In genomic region chr6:158819213-158819976, GRCh38 we compare ENCODE assay signal across 8 cellular contexts. TPM values are rescaled to one million over a fixed set of nuclear protein-coding genes. Genes with fewer than 3 reads are reported as not detected.
A peak's percentile ranks its signal among the peaks of the same experiment; 100 is the strongest.
DNase-seq lines count a peak whose midpoint lies in the region; ATAC-seq and TF ChIP-seq lines count a peak whose summit lies in the region.

Gene EZR (minus strand): TSS chr6:158819368. CDS start chr6:158818093, 1,275 bp downstream.

- peak; percentile 71 to 73 for TF ChIP-seq POLR2A in gastroesophageal sphincter (IDR thresholded peaks at IDR 0.05)

- peak; percentile 18; the same call in 1 of the 2 replicates for TF ChIP-seq RAD21 in Ishikawa (IDR thresholded peaks at IDR 0.05; ENCODE audit: low read depth)

- H3K4me1 ChIP-seq in SJCRH30: peaks cover 16% of the 10 kb centered on the region
- peaks cover 0 to 45% (median 9%) of the 10 kb centered on the region in 3 donors for H3K4me1 ChIP-seq in gastroesophageal sphincter
- H3K4me1 ChIP-seq in thoracic aorta (ENCODE audit: control insufficient read depth in 1 of 2, low read depth in 2 of 2): peaks cover 11 to 36% of the 10 kb centered on the region in 2 donors

- ATAC-seq in GM21526 (IDR thresholded peaks at IDR 0.05; ENCODE audit: low FRiP score, unreplicated experiment) (peak; percentile 43), gastroesophageal sphincter (peak; percentile 77), omental fat pad (ENCODE audit: low FRiP score) (peak; percentile 78), thoracic aorta (ENCODE audit: insufficient number of reproducible peaks, low FRiP score, low read depth) (peak; percentile 56)

- H3K36me3 ChIP-seq in SJCRH30 (no peaks in the 10 kb centered on the region), gastroesophageal sphincter (peaks cover 0 to 3% of the 10 kb centered on the region in 2 donors), thoracic aorta (no peaks in the 10 kb centered on the region)

- 43 to 85% methylated on average over 4 to 10 of the region's 67 CpGs for WGBS in gastroesophageal sphincter (ENCODE audit: low coverage in 1 of 2), 2 donors

- TF ChIP-seq EP300 in Ishikawa (IDR thresholded peaks at IDR 0.05; ENCODE audit: borderline replicate concordance) (peak; percentile 19; the same call in 1 of the 2 replicates), gastroesophageal sphincter (IDR thresholded peaks at IDR 0.05) (no peak)

- H3K9me3 ChIP-seq in SJCRH30 (replicated peaks): no peaks in the 10 kb centered on the region; the same call in 1 of the 2 replicates
- no peaks in the 10 kb centered on the region for H3K9me3 ChIP-seq in gastroesophageal sphincter
- H3K9me3 ChIP-seq in thoracic aorta: no peaks in the 10 kb centered on the region

- DNase-seq in DMS153 treated with DMSO at 0.1 percent for 48 hours (lab: John Stamatoyannopoulos, UW; ENCODE audit: unreplicated experiment) (peak; percentile 75), SJCRH30 (peak; percentile 76 to 78), activated gamma-delta T cell treated with Interleukin-2 at 50 U/mL for 16 hours (peak; percentile 78), omental fat pad (ENCODE audit: low spot score) (no peak), thoracic aorta (ENCODE audit: low spot score) (no peak)

- H3K27ac ChIP-seq in SJCRH30: peak within 1 kb of the TSS; percentile 33; the same call in 1 of the 2 replicates
- peak within 1 kb of the TSS; percentile 95 to 100 (median 99) for H3K27ac ChIP-seq in gastroesophageal sphincter
- peak within 1 kb of the TSS; percentile 89 to 91 for H3K27ac ChIP-seq in thoracic aorta

- no peaks in the 10 kb centered on the region for H3K27me3 ChIP-seq in SJCRH30
- H3K27me3 ChIP-seq in gastroesophageal sphincter: no peaks in the 10 kb centered on the region
- no peaks in the 10 kb centered on the region for H3K27me3 ChIP-seq in thoracic aorta (replicated peaks; ENCODE audit: insufficient read depth)

- TF ChIP-seq CTCF in gastroesophageal sphincter (IDR thresholded peaks at IDR 0.05): peak in 2 of 4 experiments; percentile 14 to 30
- no peak for TF ChIP-seq CTCF in omental fat pad (IDR thresholded peaks at IDR 0.05)
- peak; percentile 16 for TF ChIP-seq CTCF in thoracic aorta (IDR thresholded peaks at IDR 0.05)

- peak within 1 kb of the TSS; percentile 81 for H3K4me3 ChIP-seq in SJCRH30
- H3K4me3 ChIP-seq in gastroesophageal sphincter: peak within 1 kb of the TSS; percentile 78 to 98
- H3K4me3 ChIP-seq in thoracic aorta: peak within 1 kb of the TSS; percentile 86

TF ChIP-seq in Ishikawa, 13 proteins besides CTCF, POLR2A, EP300 and RAD21:
- TF ChIP-seq TCF12 (IDR thresholded peaks at IDR 0.05; ENCODE audit: low read depth): peak; percentile 43; the same call in 1 of the 2 replicates
- TF ChIP-seq TAF1 (IDR thresholded peaks at IDR 0.05; ENCODE audit: low read depth): peak; percentile 94
- TF ChIP-seq FOXM1 (IDR thresholded peaks at IDR 0.05; ENCODE audit: borderline replicate concordance, low read depth): 0 out of 2 replicates have a peak, but pooled peaks have one; percentile 20
- TF ChIP-seq USF1 (IDR thresholded peaks at IDR 0.05): 0 out of 2 replicates have a peak, but pooled peaks have one; percentile 4
- peak; percentile 95 for TF ChIP-seq YY1 (IDR thresholded peaks at IDR 0.05; ENCODE audit: low read depth)
- peak; percentile 32; the same call in 1 of the 2 replicates for TF ChIP-seq ZBTB7A (IDR thresholded peaks at IDR 0.05; ENCODE audit: low read depth)
- TF ChIP-seq MAX (IDR thresholded peaks at IDR 0.05): peak; percentile 98
- TF ChIP-seq CEBPB (IDR thresholded peaks at IDR 0.05): no peak
- TF ChIP-seq TEAD4 (IDR thresholded peaks at IDR 0.05): 0 out of 2 replicates have a peak, but pooled peaks have one; percentile 18
- TF ChIP-seq CREB1 (IDR thresholded peaks at IDR 0.05; ENCODE audit: low read depth): no peak
- TF ChIP-seq NFIC (IDR thresholded peaks at IDR 0.05): no peak
- no peak for TF ChIP-seq REST (IDR thresholded peaks at IDR 0.05; ENCODE audit: low read depth)
- TF ChIP-seq EGR1 (IDR thresholded peaks at IDR 0.05): peak; percentile 63

RNA-seq across cellular contexts. Expression of gene EZR, which starts in this region (rescaled TPM):
- total RNA-seq in SJCRH30 (2014; rRNA removed; shearing (Covaris generic)): 41.9 and 44.6 TPM in 2 replicates
- total RNA-seq in gastroesophageal sphincter (100 to 1,000 TPM in 3 of 4 donors, 10 to 100 TPM in 1; 88.0 to 190 (median 177) TPM), omental fat pad (100 to 1,000 TPM in 2 of 4 donors, 10 to 100 TPM in 2; 60.9 to 480 (median 251) TPM), thoracic aorta (10 to 100 TPM; 26.8 to 55.2 TPM)

Comparison
In these comparisons a context has a peak if more than half of its experiments do, and no peak if none do; other contexts are left out.
1. DNase-seq: peak in DMS153 treated with DMSO at 0.1 percent for 48 hours (single experiment), SJCRH30 (2 of 2) and activated gamma-delta T cell treated with Interleukin-2 at 50 U/mL for 16 hours (single experiment); none in omental fat pad (single experiment) and thoracic aorta (single experiment).
2. H3K27ac ChIP-seq: peak in every context shown above with its lines; median percentile 99 in gastroesophageal sphincter; 90 in thoracic aorta; 33 in SJCRH30.
3. Peak in every context shown above with its lines, with median percentiles within 50 percentile points of each other: ATAC-seq and H3K4me3 ChIP-seq.